20 cellular contexts compared by ENCODE assay signal in genomic region chr5:135086326-135086725, GRCh38. TPM values are rescaled to one million over a fixed set of nuclear protein-coding genes. Genes with fewer than 3 reads are reported as not detected.
DNase-seq lines count a peak whose midpoint lies in the region; ATAC-seq, FAIRE-seq and TF ChIP-seq lines count a peak whose summit lies in the region.
"Had no signal": no experiment of that assay in that cellular context is flagged by ENCODE, and none has a peak within 500 bp of the region (broad histone marks: within the 10 kb centered on the region; RNA-seq: fewer than 3 reads in every experiment).

No MANE protein-coding gene starts in this region.

- TF ChIP-seq POLR2A in A549 (IDR thresholded peaks at IDR 0.05; ENCODE audit: low read length), result no peak
- TF ChIP-seq POLR2A in Peyer's patch (IDR thresholded peaks at IDR 0.05), result no peak
- no peak for TF ChIP-seq POLR2A in spleen (IDR thresholded peaks at IDR 0.05)

- H3K4me1 ChIP-seq in A549 (peaks cover 20% of the 10 kb centered on the region), Peyer's patch (no peaks in the 10 kb centered on the region), mesenchymal stem cell (ENCODE audit: control insufficient read depth, insufficient read depth, low read depth, low read length) (no peaks in the 10 kb centered on the region), spleen (no peaks in the 10 kb centered on the region)

- peak overlapping the region; percentile 75 for H4K91ac ChIP-seq in mesenchymal stem cell (ENCODE audit: low read length)

- no peak for TF ChIP-seq RAD21 in A549 (conservative IDR thresholded peaks at IDR 0.05 in 1 of 2, IDR thresholded peaks at IDR 0.05 in 1 of 2)

- H3K14ac ChIP-seq in mesenchymal stem cell (ENCODE audit: low read length in 2 of 2), result peak overlapping the region in 1 of 2 experiments; percentile 9

- no peaks in the 10 kb centered on the region for H3K36me3 ChIP-seq in Peyer's patch
- H3K36me3 ChIP-seq in mesenchymal stem cell (ENCODE audit: control insufficient read depth in 1 of 2, insufficient read depth in 2 of 2, low read depth in 1 of 2, low read length in 2 of 2), result peaks cover 0 to 2% of the 10 kb centered on the region in 2 experiments
- H3K36me3 ChIP-seq in spleen, result no peaks in the 10 kb centered on the region

- no peak for FAIRE-seq in A549 (lab: Jason Lieb, UNC)
- FAIRE-seq: D721Med, GM18507 had no signal

- intact Hi-C loops in spleen (cut with DNase I; ENCODE audit: low total_unique reads), result no loop called here

- no peak overlapping the region for H2BK5ac ChIP-seq in mesenchymal stem cell (ENCODE audit: low read depth, low read length, poor library complexity, severe bottlenecking)

- no peak overlapping the region for H2BK12ac ChIP-seq in mesenchymal stem cell (ENCODE audit: low read length in 2 of 2)

- CTCF ChIA-PET in A549 (lab: Yijun Ruan, JAX), result interaction anchor here (1.0 kb wide), 1 partner anchor 108 kb away, joined by 3 read pairs; no protein-coding TSS in a partner anchor

- peaks cover 12% of the 10 kb centered on the region for H3K9me3 ChIP-seq in A549
- H3K9me3 ChIP-seq in Peyer's patch, result no peaks in the 10 kb centered on the region
- peaks cover 11% of the 10 kb centered on the region for H3K9me3 ChIP-seq in mesenchymal stem cell (ENCODE audit: control insufficient read depth, low read length)
- peaks cover 0 to 18% (median 10%) of the 10 kb centered on the region in 8 donors for H3K9me3 ChIP-seq in spleen

- H4K8ac ChIP-seq in mesenchymal stem cell (ENCODE audit: low read length), result no peak overlapping the region

- H2BK120ac ChIP-seq in mesenchymal stem cell (ENCODE audit: low read depth, low read length), result no peak overlapping the region

- no peak for ATAC-seq in A549
- ATAC-seq in HG03460 (IDR thresholded peaks at IDR 0.05; ENCODE audit: unreplicated experiment), result no peak
- no peak for ATAC-seq in esophagus mucosa
- ATAC-seq: SK-N-SH treated with all-trans-retinoic acid at 6 μM for 48 hours had no signal

- TF ChIP-seq CTCF in A549 (IDR thresholded peaks at IDR 0.05), result no peak
- TF ChIP-seq CTCF in Peyer's patch (IDR thresholded peaks at IDR 0.05), result no peak
- no peak for TF ChIP-seq CTCF in spleen (IDR thresholded peaks at IDR 0.05 in 8 of 11, conservative IDR thresholded peaks at IDR 0.05 in 3 of 11)

- TF ChIP-seq EP300 in A549 (IDR thresholded peaks at IDR 0.05), result no peak

- H3K4me3 ChIP-seq in A549, result no peak overlapping the region
- H3K4me3 ChIP-seq in Peyer's patch, result no peak overlapping the region
- H3K4me3 ChIP-seq in mesenchymal stem cell (ENCODE audit: insufficient read depth in 1 of 2, low read depth in 1 of 2, low read length in 2 of 2), result no peak overlapping the region
- H3K4me3 ChIP-seq in spleen, result no peak overlapping the region

- no peaks in the 10 kb centered on the region for H3K79me1 ChIP-seq in mesenchymal stem cell (replicated peaks; ENCODE audit: low read length, poor library complexity, severe bottlenecking)

- H3K23ac ChIP-seq in mesenchymal stem cell (ENCODE audit: low read length in 2 of 2), result no peak overlapping the region

- H3K27ac ChIP-seq in A549, result peak overlapping the region; percentile 54 to 75; a peak in 5 of 6 replicates
- no peak overlapping the region for H3K27ac ChIP-seq in Peyer's patch
- no peak overlapping the region for H3K27ac ChIP-seq in mesenchymal stem cell (ENCODE audit: low read length, poor library complexity, severe bottlenecking)
- H3K27ac ChIP-seq in spleen, result no peak overlapping the region
- H3K27ac ChIP-seq: C4-2B had no signal

- POLR2A ChIA-PET in A549 (lab: Yijun Ruan, JAX), result no interaction called here

- no peak overlapping the region for H2AK5ac ChIP-seq in mesenchymal stem cell (ENCODE audit: low read length, severe bottlenecking)

- H3K4me2 ChIP-seq in A549 (peak overlapping the region; percentile 59; the same call in 2 of the 3 replicates), mesenchymal stem cell (ENCODE audit: low read length, poor library complexity, severe bottlenecking) (no peak overlapping the region)

- H2BK15ac ChIP-seq in mesenchymal stem cell (ENCODE audit: low read depth, poor library complexity, severe bottlenecking), result no peak overlapping the region

- H3K27me3 ChIP-seq in Peyer's patch (no peaks in the 10 kb centered on the region), mesenchymal stem cell (ENCODE audit: control insufficient read depth in 1 of 2, insufficient read depth in 1 of 2, low read length in 2 of 2) (peaks cover 39 to 44% of the 10 kb centered on the region in 2 experiments), spleen (replicated peaks in 1 of 7) (peaks cover 0 to 25% (median 0%) of the 10 kb centered on the region in 7 donors)

- H2AFZ ChIP-seq in mesenchymal stem cell (ENCODE audit: low read depth, low read length), result no peak overlapping the region

- DNase-seq in A549 (ENCODE audit: low read depth in 1 of 2, low spot score in 1 of 2) (no peak), Peyer's patch (peak in 2 of 3 donors; percentile 19 to 34), mesenchymal stem cell (no peak), spleen (peak; percentile 34), NCI-H1105 treated with DMSO at 0.1 percent for 48 hours (lab: John Stamatoyannopoulos, UW) (no peak)
- DNase-seq: DMS53, GDM1, GOT3, NCI-H1105, NCI-H2081 treated with DMSO at 0.1 percent for 48 hours, NCI-H2171 treated with DMSO at 0.1 percent for 48 hours, NCI-H524 treated with DMSO at 0.1 percent for 48 hours, OCI-M1, RPMI8226 had no signal

- no peak overlapping the region for H3K9ac ChIP-seq in mesenchymal stem cell (ENCODE audit: low read length)

- H3K18ac ChIP-seq in mesenchymal stem cell (ENCODE audit: low read depth in 1 of 2, low read length in 2 of 2), result peak overlapping the region in 1 of 2 experiments; percentile 21

- no peak overlapping the region for H3K4ac ChIP-seq in mesenchymal stem cell (ENCODE audit: low read depth in 1 of 2, low read length in 2 of 2)

- WGBS in A549 (ENCODE audit: missing lambda C conversion rate), result 97% methylated on average over 7 of the region's 8 CpGs
- WGBS in mesenchymal stem cell, result 90% methylated on average over 8 of the region's 8 CpGs
- 91 to 97% (median 93%) methylated on average over 8 of the region's 8 CpGs for WGBS in spleen, 5 donors

TF ChIP-seq in A549, 52 proteins besides CTCF, POLR2A, EP300 and RAD21:
- TF ChIP-seq E2F6 (IDR thresholded peaks at IDR 0.05; ENCODE audit: borderline replicate concordance, low read depth) (no peak), ELK1 (IDR thresholded peaks at IDR 0.05; ENCODE audit: low read depth, low read length) (no peak), TFCP2L1 (CRISPR knock-in tag; IDR thresholded peaks at IDR 0.05) (no peak), FOXS1 (CRISPR knock-in tag; IDR thresholded peaks at IDR 0.05) (no peak), HES2 (IDR thresholded peaks at IDR 0.05) (no peak), HDAC2 (IDR thresholded peaks at IDR 0.05) (no peak), SMC3 (IDR thresholded peaks at IDR 0.05) (no peak), PHF8 (IDR thresholded peaks at IDR 0.05; ENCODE audit: borderline replicate concordance, low read depth) (no peak), MYC (IDR thresholded peaks at IDR 0.05; ENCODE audit: borderline replicate concordance, low read length) (no peak), MAFK (IDR thresholded peaks at IDR 0.05; ENCODE audit: partially characterized antibody) (no peak)

RNA-seq across cellular contexts. Expression of gene PITX1, which starts 52.3 kb away (rescaled TPM):
- polyA plus RNA-seq in A549 (2011; rRNA removed) (9.7 and 11.1 TPM in 2 replicates), A549 (2017; fragmentation: RNase III; extraction: RNeasy Plus Mini Kit Qiagen cat#74134 plus additional on column Dnase treatment) (15.8 to 17.1 TPM (median 16.7 TPM) in 3 replicates), spleen (under 1 TPM; 0.04 to 0.38 (median 0.09) TPM)
- polyA plus RNA-seq in A549 (2012; cell fraction: cytosol; rRNA removed), result 25.5 and 35.0 TPM in 2 replicates
- 20.7 and 41.2 TPM in 2 replicates for polyA plus RNA-seq in A549 (2012; cell fraction: nucleus; rRNA removed)
- 3.9 and 4.9 TPM in 2 replicates for polyA minus RNA-seq in A549 (2011; rRNA and poly(A)+ RNA removed)
- total RNA-seq in Peyer's patch (1 to 10 TPM in 3 of 4 donors, under 1 TPM in 1; 0.88 to 4.2 (median 2.5) TPM), spleen (under 1 TPM in 1 of 7 donors, not detected in 6; 0.98 TPM), esophagus mucosa (689 TPM)
- polyA plus RNA-seq in mesenchymal stem cell (2013, experiment 1 of 2), result 73.5 TPM
- polyA plus RNA-seq in mesenchymal stem cell (2013, experiment 2 of 2), result 74.6 TPM

Comparison
In these comparisons a context has a peak if more than half of its experiments do, and no peak if none do; other contexts are left out.
1. DNase-seq: peak in Peyer's patch (2 of 3) and spleen (single experiment); none in A549 (0 of 2), mesenchymal stem cell (single experiment) and NCI-H1105 treated with DMSO at 0.1 percent for 48 hours (single experiment).
2. H3K27ac ChIP-seq: peak in A549 (2 of 2); none in Peyer's patch (0 of 4), mesenchymal stem cell (single experiment) and spleen (0 of 8).
3. RNA of gene PITX1, which starts 52.3 kb away (total RNA-seq): 689 TPM in esophagus mucosa (single experiment); 0.88 to 4.2 TPM in Peyer's patch and 0.98 TPM in spleen; every median in the first group is over 100 times any median in the second.